ENCODE assay signal across 8 cellular contexts in the genomic region with DNA sequence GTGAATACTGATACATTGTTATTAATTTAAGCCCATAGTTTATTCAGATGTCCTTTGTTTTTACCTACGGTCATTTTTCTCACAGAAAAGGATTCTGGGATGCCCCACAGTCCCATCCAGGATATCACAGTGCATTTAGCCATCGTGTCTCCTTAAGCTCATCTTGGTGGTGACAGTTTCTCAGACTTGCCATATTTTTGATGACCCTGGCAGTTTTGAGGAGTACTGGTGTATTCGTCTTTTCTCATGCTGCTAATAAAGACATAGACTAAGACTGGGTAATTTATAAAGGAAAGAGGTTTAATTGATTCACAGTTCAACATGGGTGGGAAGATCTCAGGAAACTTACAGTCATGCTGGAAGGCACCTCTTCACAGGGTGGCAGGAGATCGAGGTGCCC.
"Had no signal": no experiment of that assay in that cellular context is flagged by ENCODE, and none has a peak within 500 bp of the region (broad histone marks: within the 10 kb centered on the region; RNA-seq: fewer than 3 reads in every experiment).

No MANE protein-coding gene starts in this region.

- ATAC-seq: GM12878 had no signal

- DNase-seq: GDM1, GF-D8 had no signal

- FAIRE-seq: G401.6, GM12878, GM12891, GM12892, GM18507, GM19239 had no signal

- H3K4me3 ChIP-seq: GM12878 had no signal
